Comparison of ENCODE assay signal across 8 cellular contexts in the genomic region with DNA sequence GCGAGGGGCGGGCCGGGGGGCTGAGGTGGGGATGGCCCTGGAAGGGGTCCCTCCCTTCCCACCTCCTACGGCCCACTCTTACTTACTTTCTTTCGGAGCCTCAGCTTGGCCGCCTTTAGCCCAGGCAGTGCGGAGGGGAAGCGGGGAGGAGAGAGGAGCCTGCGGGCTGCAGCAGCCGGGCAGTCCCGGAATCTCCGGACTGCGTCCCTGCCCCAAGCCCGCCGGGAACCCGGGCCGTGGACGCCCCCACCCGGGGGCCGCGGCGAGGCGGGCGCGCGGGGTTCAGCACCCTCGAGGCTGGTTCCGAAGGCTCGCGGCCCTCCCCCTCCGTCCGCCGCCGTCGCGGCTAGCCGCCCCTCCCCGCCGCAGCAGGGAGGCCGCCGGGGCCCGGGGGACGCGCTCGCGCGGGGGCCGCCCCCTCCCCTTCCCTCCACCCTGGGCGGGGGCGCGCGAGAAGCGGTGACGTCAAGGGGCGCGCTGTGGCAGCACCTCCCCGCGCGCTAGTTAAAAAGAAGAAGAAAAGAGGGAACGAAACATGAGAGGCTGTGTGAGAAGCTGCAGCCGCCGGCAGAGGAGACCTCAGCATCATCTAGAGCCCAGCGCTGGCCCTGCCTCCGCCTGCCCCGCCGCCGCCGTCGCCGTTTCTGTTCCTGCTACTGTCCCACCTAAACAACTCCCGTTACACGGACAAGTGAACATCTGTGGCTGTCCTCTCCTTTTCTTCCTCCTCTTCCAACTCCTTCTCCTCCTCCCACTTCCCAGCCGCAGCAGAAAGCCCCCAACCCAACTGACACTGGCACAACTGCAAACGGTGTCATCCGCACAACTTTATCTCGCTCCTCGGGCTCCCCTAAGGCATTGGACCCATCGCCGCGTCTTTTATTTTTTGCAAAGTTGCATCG. TPM values are rescaled to one million over a fixed set of nuclear protein-coding genes. Genes with fewer than 3 reads are reported as not detected.
DNase-seq lines count a peak whose midpoint lies in the region; ATAC-seq, FAIRE-seq and TF ChIP-seq lines count a peak whose summit lies in the region.

A gene with protein sequence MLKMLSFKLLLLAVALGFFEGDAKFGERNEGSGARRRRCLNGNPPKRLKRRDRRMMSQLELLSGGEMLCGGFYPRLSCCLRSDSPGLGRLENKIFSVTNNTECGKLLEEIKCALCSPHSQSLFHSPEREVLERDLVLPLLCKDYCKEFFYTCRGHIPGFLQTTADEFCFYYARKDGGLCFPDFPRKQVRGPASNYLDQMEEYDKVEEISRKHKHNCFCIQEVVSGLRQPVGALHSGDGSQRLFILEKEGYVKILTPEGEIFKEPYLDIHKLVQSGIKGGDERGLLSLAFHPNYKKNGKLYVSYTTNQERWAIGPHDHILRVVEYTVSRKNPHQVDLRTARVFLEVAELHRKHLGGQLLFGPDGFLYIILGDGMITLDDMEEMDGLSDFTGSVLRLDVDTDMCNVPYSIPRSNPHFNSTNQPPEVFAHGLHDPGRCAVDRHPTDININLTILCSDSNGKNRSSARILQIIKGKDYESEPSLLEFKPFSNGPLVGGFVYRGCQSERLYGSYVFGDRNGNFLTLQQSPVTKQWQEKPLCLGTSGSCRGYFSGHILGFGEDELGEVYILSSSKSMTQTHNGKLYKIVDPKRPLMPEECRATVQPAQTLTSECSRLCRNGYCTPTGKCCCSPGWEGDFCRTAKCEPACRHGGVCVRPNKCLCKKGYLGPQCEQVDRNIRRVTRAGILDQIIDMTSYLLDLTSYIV (plus strand): TSS at position 536 of the 902 bp plus-strand sequence. CDS start 520 bp downstream, outside the sequence.

- no peak for ATAC-seq in HG03175 (IDR thresholded peaks at IDR 0.05; ENCODE audit: unreplicated experiment)

- no peak within 1 kb of the TSS for H3K27ac ChIP-seq in SJSA1
- H3K27ac ChIP-seq in cingulate gyrus (ENCODE audit: low read depth, low read length): peak within 1 kb of the TSS; percentile 73
- H3K27ac ChIP-seq in small intestine (ENCODE audit: low read depth in 1 of 2, low read length in 1 of 2): peak within 1 kb of the TSS in 1 of 2 donors; percentile 45

- FAIRE-seq in small intestine (lab: Jason Lieb, UNC): no peak

- no peak for TF ChIP-seq CTCF in kidney epithelial cell (IDR thresholded peaks at IDR 0.05; ENCODE audit: insufficient read depth, low read length, poor library complexity, severe bottlenecking)

- CTCF ChIA-PET in HEK293T (lab: Yijun Ruan, JAX): no interaction called here

- H3K36me3 ChIP-seq in SJSA1 (no peaks in the 10 kb centered on the region), kidney epithelial cell (ENCODE audit: control insufficient read depth, insufficient read depth, low read length) (no peaks in the 10 kb centered on the region), small intestine (ENCODE audit: control insufficient read depth in 2 of 2, insufficient read depth in 2 of 2, low read length in 2 of 2) (no peaks in the 10 kb centered on the region)

- 1 to 5% (median 3%) methylated on average over 43 to 81 of the region's 81 CpGs for WGBS in small intestine, 3 donors

- H3K27me3 ChIP-seq in SJSA1 (replicated peaks): no peaks in the 10 kb centered on the region
- H3K27me3 ChIP-seq in kidney epithelial cell (ENCODE audit: control insufficient read depth, insufficient read depth, low read length): peaks cover 8% of the 10 kb centered on the region
- H3K27me3 ChIP-seq in small intestine (ENCODE audit: control insufficient read depth in 2 of 2, insufficient read depth in 2 of 2, low read length in 2 of 2): peaks cover 7 to 17% of the 10 kb centered on the region in 2 donors

- peak within 1 kb of the TSS; percentile 53 for H3K4me3 ChIP-seq in SJSA1
- H3K4me3 ChIP-seq in kidney epithelial cell (ENCODE audit: low read depth, low read length): peak within 1 kb of the TSS; percentile 64
- peak within 1 kb of the TSS; percentile 25 to 34 for H3K4me3 ChIP-seq in small intestine (ENCODE audit: low read depth in 1 of 2, low read length in 2 of 2)

- H3K4me1 ChIP-seq in SJSA1 (replicated peaks) (peaks cover 42% of the 10 kb centered on the region), small intestine (ENCODE audit: control insufficient read depth in 2 of 2, insufficient read depth in 1 of 2, low read depth in 1 of 2, low read length in 1 of 2) (no peaks in the 10 kb centered on the region)

- DNase-seq in NCI-H1092 treated with DMSO at 0.1 percent for 48 hours (lab: John Stamatoyannopoulos, UW) (peak; percentile 16), NCI-H1092 (lab: John Stamatoyannopoulos, UW) (no peak), HEK293T (ENCODE audit: extremely low spot score) (peak; percentile 52), SJSA1 (ENCODE audit: low read depth in 1 of 2, low spot score in 2 of 2) (peak; percentile 62 to 65), kidney epithelial cell (ENCODE audit: low read depth) (no peak), small intestine (no peak)

- H3K9me3 ChIP-seq in SJSA1 (replicated peaks) (no peaks in the 10 kb centered on the region), small intestine (ENCODE audit: control insufficient read depth, low read depth) (no peaks in the 10 kb centered on the region)

- POLR2A ChIA-PET in HEK293T (lab: Yijun Ruan, JAX): interaction anchor here (0.9 kb wide), 1 partner anchor 452 kb away, joined by 3 read pairs; a partner anchor contains a TSS

TF ChIP-seq in HEK293T, 16 proteins besides CTCF, POLR2A, EP300 and RAD21:
- TF ChIP-seq L3MBTL2 (conservative IDR thresholded peaks at IDR 0.05) (peak; percentile 43; the same call in 1 of the 2 replicates), FOXA1 (IDR thresholded peaks at IDR 0.05) (no peak)

RNA-seq across cellular contexts. Expression of the gene that starts here (rescaled TPM):
- 8.8 and 15.9 TPM in 2 replicates for total RNA-seq in SJSA1 (2014; rRNA removed; shearing (Covaris generic))
- 0.27 and 0.54 TPM in 2 replicates for total RNA-seq in kidney epithelial cell
- polyA plus RNA-seq in small intestine: 1 to 10 TPM in 1 of 3 donors, under 1 TPM in 2; 0.22 to 1.4 (median 0.27) TPM

Comparison
In these comparisons a context has a peak if more than half of its experiments do, and no peak if none do; other contexts are left out.
1. DNase-seq: peak in NCI-H1092 treated with DMSO at 0.1 percent for 48 hours (single experiment), HEK293T (single experiment) and SJSA1 (2 of 2); none in NCI-H1092 (single experiment), kidney epithelial cell (single experiment) and small intestine (single experiment).
2. Peak in every context shown above with its lines, with median percentiles within 50 percentile points of each other: H3K4me3 ChIP-seq.